Comparison of ENCODE assay signal across 8 cellular contexts in genomic region chr16:68289621-68290329, GRCh38. TPM values are rescaled to one million over a fixed set of nuclear protein-coding genes. Genes with fewer than 3 reads are reported as not detected.
A peak's percentile ranks its signal among the peaks of the same experiment; 100 is the strongest.
DNase-seq lines count a peak whose midpoint lies in the region; ATAC-seq and TF ChIP-seq lines count a peak whose summit lies in the region.

No MANE protein-coding gene starts in this region.

- H3K27ac ChIP-seq in dorsolateral prefrontal cortex, result peak overlapping the region in 33 of 59 donors; percentile 1 to 53 (median 32)
- H3K27ac ChIP-seq in WERI-Rb-1, result no peak overlapping the region

- no peak overlapping the region for H3K4me3 ChIP-seq in dorsolateral prefrontal cortex
- no peak overlapping the region for H3K4me3 ChIP-seq in WERI-Rb-1 (ENCODE audit: low read depth, low read length)

- intact Hi-C loops in dorsolateral prefrontal cortex (cut with DNase I), result no loop called here

- TF ChIP-seq CTCF in dorsolateral prefrontal cortex (IDR thresholded peaks at IDR 0.05 in 54 of 56, conservative IDR thresholded peaks at IDR 0.05 in 2 of 56; ENCODE audit: low read depth in 1 of 56, partially characterized antibody in 56 of 56), result no peak
- TF ChIP-seq CTCF in WERI-Rb-1 (IDR thresholded peaks at IDR 0.05; ENCODE audit: low read depth, low read length), result no peak

- no peaks in the 10 kb centered on the region for H3K9me3 ChIP-seq in WERI-Rb-1 (ENCODE audit: severe bottlenecking)

- ATAC-seq in GM18511 (IDR thresholded peaks at IDR 0.05; ENCODE audit: unreplicated experiment) (peak; percentile 92), HG02759 (IDR thresholded peaks at IDR 0.05; ENCODE audit: unreplicated experiment) (peak; percentile 81)

- DNase-seq in T-helper 2 cell (peak in 4 of 5 experiments; percentile 37 to 84 (median 42)), dorsolateral prefrontal cortex (no peak), ecto neural progenitor cell (ENCODE audit: low spot score) (no peak), WERI-Rb-1 (no peak), cerebellum (ENCODE audit: low spot score) (no peak)
- DNase-seq in stimulated activated CD8-positive, alpha-beta memory T cell treated with anti-CD3 and anti-CD28 coated beads, Interleukin-4, amount 100 ng/mL, for 24 hours (ENCODE audit: low read depth), result peak; percentile 47

- peaks cover 59% of the 10 kb centered on the region for H3K36me3 ChIP-seq in WERI-Rb-1

- H3K27me3 ChIP-seq in dorsolateral prefrontal cortex (no peaks in the 10 kb centered on the region), WERI-Rb-1 (ENCODE audit: insufficient read depth, low read depth, severe bottlenecking) (no peaks in the 10 kb centered on the region)

RNA-seq across cellular contexts. Expression of gene SLC7A6OS, which starts 21.0 kb away (rescaled TPM):
- 10 to 100 TPM; 11.9 to 33.6 (median 20.1) TPM for total RNA-seq in dorsolateral prefrontal cortex
- total RNA-seq in cerebellum, result 18.6 TPM

RNA-seq across cellular contexts. Expression of gene PRMT7, which starts 21.0 kb away (rescaled TPM):
- total RNA-seq in dorsolateral prefrontal cortex (100 to 1,000 TPM in 7 of 120 experiments, 10 to 100 TPM in 113; 48.9 to 123 (median 70.7) TPM), cerebellum (50.8 TPM)

RNA-seq across cellular contexts. Expression of gene SLC7A6, which starts 25.4 kb away (rescaled TPM):
- total RNA-seq in dorsolateral prefrontal cortex (10 to 100 TPM; 21.3 to 61.6 (median 36.3) TPM), cerebellum (26.7 TPM)

RNA-seq across cellular contexts. Expression of gene PLA2G15, which starts 44.6 kb away (rescaled TPM):
- total RNA-seq in dorsolateral prefrontal cortex (10 to 100 TPM; 13.4 to 34.2 (median 20.2) TPM), cerebellum (13.2 TPM)

RNA-seq across cellular contexts. Expression of gene ESRP2, which starts 53.8 kb away (rescaled TPM):
- 1 to 10 TPM in 7 of 120 experiments, under 1 TPM in 39, not detected in 74; 0.10 to 3.0 (median 0.37) TPM for total RNA-seq in dorsolateral prefrontal cortex
- not detected for total RNA-seq in cerebellum

Comparison
In these comparisons a context has a peak if more than half of its experiments do, and no peak if none do; other contexts are left out.
1. DNase-seq: peak in T-helper 2 cell (4 of 5) and stimulated activated CD8-positive, alpha-beta memory T cell treated with anti-CD3 and anti-CD28 coated beads, Interleukin-4, amount 100 ng/mL, for 24 hours (single experiment); none in dorsolateral prefrontal cortex (0 of 10), ecto neural progenitor cell (single experiment), WERI-Rb-1 (single experiment) and cerebellum (single experiment).